29 cellular contexts compared by ENCODE assay signal in genomic region chr10:65030263-65030662, GRCh38.
"Had no signal": no experiment of that assay in that cellular context is flagged by ENCODE, and none has a peak within 500 bp of the region (broad histone marks: within the 10 kb centered on the region; RNA-seq: fewer than 3 reads in every experiment).

No MANE protein-coding gene starts in this region.

- FAIRE-seq: urothelium cell line had no signal

- H3K4me3 ChIP-seq: stomach, suprapubic skin, testis, thoracic aorta, thyroid gland, tibial artery, tibial nerve, transverse colon, upper lobe of left lung, upper lobe of right lung, uterus, vagina had no signal

- H3K4me3 Mint-ChIP-seq: stimulated activated effector memory CD8-positive, alpha-beta T cell treated with anti-CD3 and anti-CD28 coated beads, Interleukin-12 subunit alpha, Interleukin-12 subunit beta, amount 100 ng/mL, for 72 hours; stimulated activated memory B cell treated with anti-CD40 and anti-IgM and Interleukin-4, amounts not matched to agents 10 μg/mL and 1 μg/mL and 100 μg/mL, for 72 hours; stimulated activated naive B cell treated with anti-CD40 and anti-IgM and Interleukin-4, amounts not matched to agents 10 μg/mL and 1 μg/mL and 100 μg/mL, for 72 hours; stimulated activated naive CD8-positive, alpha-beta T cell treated with anti-CD3 and anti-CD28 coated beads, Interleukin-15, amount 100 ng/mL, for 72 hours; stimulated activated naive CD8-positive, alpha-beta T cell treated with anti-CD3 and anti-CD28 coated beads, Interleukin-15, Interleukin-2, amounts not matched to agents 100 ng/mL and 50 ng/mL, for 24 hours; type B pancreatic cell had no signal

- H3K27me3 Mint-ChIP-seq: stimulated activated memory B cell treated with anti-CD40 and anti-IgM and Interleukin-4, amounts not matched to agents 10 μg/mL and 1 μg/mL and 100 μg/mL, for 72 hours; stimulated activated naive B cell treated with anti-CD40 and anti-IgM and Interleukin-4, amounts not matched to agents 10 μg/mL and 1 μg/mL and 100 μg/mL, for 72 hours; stimulated activated naive CD8-positive, alpha-beta T cell treated with anti-CD3 and anti-CD28 coated beads, Interleukin-15, amount 100 ng/mL, for 72 hours; stimulated activated naive CD8-positive, alpha-beta T cell treated with anti-CD3 and anti-CD28 coated beads, Interleukin-15, Interleukin-2, amounts not matched to agents 100 ng/mL and 50 ng/mL, for 24 hours; type B pancreatic cell had no signal

- H3K27ac Mint-ChIP-seq: stimulated activated effector memory CD8-positive, alpha-beta T cell treated with anti-CD3 and anti-CD28 coated beads, Interleukin-12 subunit alpha, Interleukin-12 subunit beta, amount 100 ng/mL, for 72 hours; stimulated activated memory B cell treated with anti-CD40 and anti-IgM and Interleukin-4, amounts not matched to agents 10 μg/mL and 1 μg/mL and 100 μg/mL, for 72 hours; stimulated activated naive B cell treated with anti-CD40 and anti-IgM and Interleukin-4, amounts not matched to agents 10 μg/mL and 1 μg/mL and 100 μg/mL, for 72 hours; stimulated activated naive CD8-positive, alpha-beta T cell treated with anti-CD3 and anti-CD28 coated beads, Interleukin-15, amount 100 ng/mL, for 72 hours; stimulated activated naive CD8-positive, alpha-beta T cell treated with anti-CD3 and anti-CD28 coated beads, Interleukin-15, Interleukin-2, amounts not matched to agents 100 ng/mL and 50 ng/mL, for 24 hours; type B pancreatic cell had no signal

- H3K9me3 Mint-ChIP-seq: type B pancreatic cell had no signal

- H3K27me3 ChIP-seq: stomach, suprapubic skin, testis, thyroid gland, tibial artery, tibial nerve, transverse colon, upper lobe of left lung, upper lobe of right lung, uterus, vagina had no signal

- H3K36me3 ChIP-seq: stomach, suprapubic skin, thoracic aorta, thyroid gland, tibial artery, tibial nerve, transverse colon, upper lobe of left lung, upper lobe of right lung, uterus, vagina had no signal

- H3K36me3 Mint-ChIP-seq: stimulated activated effector memory CD8-positive, alpha-beta T cell treated with anti-CD3 and anti-CD28 coated beads, Interleukin-12 subunit alpha, Interleukin-12 subunit beta, amount 100 ng/mL, for 72 hours; stimulated activated memory B cell treated with anti-CD40 and anti-IgM and Interleukin-4, amounts not matched to agents 10 μg/mL and 1 μg/mL and 100 μg/mL, for 72 hours; stimulated activated naive B cell treated with anti-CD40 and anti-IgM and Interleukin-4, amounts not matched to agents 10 μg/mL and 1 μg/mL and 100 μg/mL, for 72 hours; type B pancreatic cell had no signal

- H3K4me1 ChIP-seq: suprapubic skin, testis, thyroid gland, tibial nerve, upper lobe of left lung, upper lobe of right lung, uterus, vagina had no signal

- ATAC-seq: stimulated activated effector memory CD8-positive, alpha-beta T cell treated with anti-CD3 and anti-CD28 coated beads, Interleukin-12 subunit alpha, Interleukin-12 subunit beta, amount 100 ng/mL, for 72 hours; stimulated activated memory B cell treated with anti-CD40 and anti-IgM and Interleukin-4, amounts not matched to agents 10 μg/mL and 1 μg/mL and 100 μg/mL, for 72 hours; stimulated activated naive B cell treated with anti-CD40 and anti-IgM and Interleukin-4, amounts not matched to agents 10 μg/mL and 1 μg/mL and 100 μg/mL, for 72 hours; stimulated activated naive CD8-positive, alpha-beta T cell treated with anti-CD3 and anti-CD28 coated beads, Interleukin-15, amount 100 ng/mL, for 72 hours; stimulated activated naive CD8-positive, alpha-beta T cell treated with anti-CD3 and anti-CD28 coated beads, Interleukin-15, Interleukin-2, amounts not matched to agents 100 U/mL and 50 U/mL, for 24 hours; upper lobe of right lung had no signal

- H3K27ac ChIP-seq: stomach, suprapubic skin, testis, thoracic aorta, thyroid gland, tibial artery, tibial nerve, transverse colon, upper lobe of left lung, upper lobe of right lung, uterus, vagina had no signal

- H3K4me1 Mint-ChIP-seq: stimulated activated effector memory CD8-positive, alpha-beta T cell treated with anti-CD3 and anti-CD28 coated beads, Interleukin-12 subunit alpha, Interleukin-12 subunit beta, amount 100 ng/mL, for 72 hours; stimulated activated memory B cell treated with anti-CD40 and anti-IgM and Interleukin-4, amounts not matched to agents 10 μg/mL and 1 μg/mL and 100 μg/mL, for 72 hours; stimulated activated naive B cell treated with anti-CD40 and anti-IgM and Interleukin-4, amounts not matched to agents 10 μg/mL and 1 μg/mL and 100 μg/mL, for 72 hours; stimulated activated naive CD8-positive, alpha-beta T cell treated with anti-CD3 and anti-CD28 coated beads, Interleukin-15, amount 100 ng/mL, for 72 hours had no signal

- DNase-seq: stimulated activated CD4-positive, alpha-beta T cell treated with anti-CD3 and anti-CD28 coated beads, Interleukin-2, amount 100 ng/mL, for 48 hours; stimulated activated CD4-positive, alpha-beta T cell treated with anti-CD3 and anti-CD28 coated beads, Interleukin-4, amount 100 ng/mL, for 1 hour; stimulated activated CD4-positive, alpha-beta T cell treated with anti-CD3 and anti-CD28 coated beads, Interleukin-4, amount 100 ng/mL, for 24 hours; stimulated activated CD4-positive, alpha-beta T cell treated with anti-CD3 and anti-CD28 coated beads, Interleukin-4, amount 100 ng/mL, for 4 hours; stimulated activated CD8-positive, alpha-beta memory T cell treated with anti-CD3 and anti-CD28 coated beads, Interleukin-4, amount 100 ng/mL, for 48 hours; stimulated activated naive B cell treated with anti-CD40 and anti-IgM and Interleukin-4, amounts not matched to agents 10 μg/mL and 1 μg/mL and 100 μg/mL, for 72 hours; stimulated activated naive CD4-positive, alpha-beta T cell; stimulated activated naive CD4-positive, alpha-beta T cell treated with Interleukin-2 at 50 U/mL for 16 hours; stimulated activated naive CD8-positive, alpha-beta T cell treated with anti-CD3 and anti-CD28 coated beads, Interleukin-15, amount 100 ng/mL, for 72 hours; stimulated activated naive CD8-positive, alpha-beta T cell treated with anti-CD3 and anti-CD28 coated beads, Interleukin-15, Interleukin-2, amounts not matched to agents 100 U/mL and 50 U/mL, for 24 hours; stomach; substantia nigra; testis; thyroid gland; tibial artery; transverse colon; trophoblast cell; upper lobe of left lung; upper lobe of right lung; uterus had no signal

- H3K9me3 ChIP-seq: testis, thoracic aorta, thyroid gland, upper lobe of right lung, uterus, vagina had no signal
